1 cellular context compared by ENCODE assay signal in the genomic region with DNA sequence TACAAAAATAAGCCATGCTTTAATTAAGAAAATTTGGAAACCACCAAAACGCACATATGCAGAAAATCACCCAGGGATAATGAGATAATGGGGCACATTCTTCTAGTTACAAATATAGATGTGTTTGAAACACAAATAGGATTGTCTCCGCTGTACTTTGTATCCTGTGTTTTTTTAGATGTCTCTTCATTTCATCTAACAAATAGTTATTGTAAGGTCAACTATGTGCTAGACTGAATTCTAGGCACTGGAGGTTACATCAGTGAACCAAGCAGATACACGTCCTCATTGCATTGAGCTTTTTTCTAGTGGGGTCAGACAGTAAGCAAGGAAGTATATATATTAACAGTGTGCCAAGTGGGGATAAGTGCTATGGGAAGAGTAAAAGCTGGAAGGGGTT.
TF ChIP-seq lines count a peak whose summit lies in the region.

No MANE protein-coding gene starts in this region.

TF ChIP-seq in WTC11, 78 proteins besides CTCF, POLR2A, EP300 and RAD21 (continued from another document):
- TF ChIP-seq TEAD1 (CRISPR knock-in tag; IDR thresholded peaks at IDR 0.05): no peak
- TF ChIP-seq, protein P1, sequence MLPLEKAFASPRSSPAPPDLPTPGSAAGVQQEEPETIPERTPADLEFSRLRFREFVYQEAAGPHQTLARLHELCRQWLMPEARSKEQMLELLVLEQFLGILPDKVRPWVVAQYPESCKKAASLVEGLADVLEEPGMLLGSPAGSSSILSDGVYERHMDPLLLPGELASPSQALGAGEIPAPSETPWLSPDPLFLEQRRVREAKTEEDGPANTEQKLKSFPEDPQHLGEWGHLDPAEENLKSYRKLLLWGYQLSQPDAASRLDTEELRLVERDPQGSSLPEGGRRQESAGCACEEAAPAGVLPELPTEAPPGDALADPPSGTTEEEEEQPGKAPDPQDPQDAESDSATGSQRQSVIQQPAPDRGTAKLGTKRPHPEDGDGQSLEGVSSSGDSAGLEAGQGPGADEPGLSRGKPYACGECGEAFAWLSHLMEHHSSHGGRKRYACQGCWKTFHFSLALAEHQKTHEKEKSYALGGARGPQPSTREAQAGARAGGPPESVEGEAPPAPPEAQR (CRISPR knock-in tag; IDR thresholded peaks at IDR 0.05): no peak
